In genomic region chr1:198328458-198329032, GRCh38 we compare ENCODE assay signal across 17 cellular contexts.
A peak's percentile ranks its signal among the peaks of the same experiment; 100 is the strongest.
DNase-seq lines count a peak whose midpoint lies in the region; ATAC-seq and TF ChIP-seq lines count a peak whose summit lies in the region.
"Had no signal": no experiment of that assay in that cellular context is flagged by ENCODE, and none has a peak within 500 bp of the region (broad histone marks: within the 10 kb centered on the region; RNA-seq: fewer than 3 reads in every experiment).

No MANE protein-coding gene starts in this region.

- H3F3A ChIP-seq in GM23248 (ENCODE audit: insufficient read depth): peaks cover 76% of the 10 kb centered on the region
- no peaks in the 10 kb centered on the region for H3F3A ChIP-seq in MM.1S (ENCODE audit: insufficient read depth, low read length)
- H3F3A ChIP-seq in SK-N-SH (replicated peaks; ENCODE audit: insufficient read depth): peaks cover 35% of the 10 kb centered on the region

- H4K8ac ChIP-seq in mesenchymal stem cell (ENCODE audit: low read length): no peak overlapping the region

- no peak overlapping the region for H3K18ac ChIP-seq in mesenchymal stem cell (ENCODE audit: low read depth in 1 of 2, low read length in 2 of 2)

- POLR2A ChIA-PET in SK-N-SH (lab: Yijun Ruan, JAX): no interaction called here

- H4K20me1 ChIP-seq in GM23248 (ENCODE audit: insufficient read depth) (no peaks in the 10 kb centered on the region), MM.1S (ENCODE audit: insufficient read depth, low read length) (no peaks in the 10 kb centered on the region), SK-N-SH (ENCODE audit: insufficient read depth) (no peaks in the 10 kb centered on the region)

- H2BK5ac ChIP-seq in mesenchymal stem cell (ENCODE audit: low read depth, low read length, poor library complexity, severe bottlenecking): no peak overlapping the region

- TF ChIP-seq RAD21 in SK-N-SH (IDR thresholded peaks at IDR 0.05; ENCODE audit: low read length): no peak

- no peak overlapping the region for H2AK5ac ChIP-seq in mesenchymal stem cell (ENCODE audit: low read length, severe bottlenecking)

- H3K4me2 ChIP-seq in GM23248 (ENCODE audit: unreplicated experiment) (no peak overlapping the region), MM.1S (ENCODE audit: low read depth, low read length) (no peak overlapping the region), mesenchymal stem cell (ENCODE audit: low read length, poor library complexity, severe bottlenecking) (no peak overlapping the region), SK-N-SH (no peak overlapping the region)

- peak; percentile 20 for DNase-seq in GM23248
- peak; percentile 26 for DNase-seq in MM.1S
- DNase-seq in mesenchymal stem cell: no peak
- DNase-seq in iPS-NIHi7 (ENCODE audit: extremely low spot score): no peak
- no peak for DNase-seq in SK-N-SH
- DNase-seq: BE2C; CD8-positive, alpha-beta T cell; H7; Karpas-422; NCI-H1048; NCI-H1694; NCI-H2107; Right ventricle myocardium superior; T-helper 17 cell had no signal

- H2BK120ac ChIP-seq in mesenchymal stem cell (ENCODE audit: low read depth, low read length): no peak overlapping the region

- H4K91ac ChIP-seq in mesenchymal stem cell (ENCODE audit: low read length): peak overlapping the region; percentile 50

- no peak for TF ChIP-seq EP300 in SK-N-SH (IDR thresholded peaks at IDR 0.05; ENCODE audit: borderline replicate concordance in 1 of 2, low read depth in 1 of 2, low read length in 1 of 2)

- H3K9ac ChIP-seq in GM23248 (no peak overlapping the region), MM.1S (ENCODE audit: low read length) (no peak overlapping the region), mesenchymal stem cell (ENCODE audit: low read length) (no peak overlapping the region), SK-N-SH (no peak overlapping the region)

- ATAC-seq in GM19351 (IDR thresholded peaks at IDR 0.05; ENCODE audit: unreplicated experiment) (peak; percentile 51), HG02588 (IDR thresholded peaks at IDR 0.05; ENCODE audit: unreplicated experiment) (no peak)
- ATAC-seq: CD8-positive, alpha-beta T cell; Panc1; T-helper 17 cell had no signal

- H3K4me3 ChIP-seq in GM23248: no peak overlapping the region
- H3K4me3 ChIP-seq in MM.1S (ENCODE audit: low read length): no peak overlapping the region
- H3K4me3 ChIP-seq in mesenchymal stem cell (ENCODE audit: insufficient read depth in 1 of 2, low read depth in 1 of 2, low read length in 2 of 2): no peak overlapping the region
- no peak overlapping the region for H3K4me3 ChIP-seq in SK-N-SH (ENCODE audit: low read depth in 2 of 2, low read length in 1 of 2)

- H2AFZ ChIP-seq in GM23248: no peak overlapping the region
- no peak overlapping the region for H2AFZ ChIP-seq in MM.1S (ENCODE audit: low read length)
- H2AFZ ChIP-seq in mesenchymal stem cell (ENCODE audit: low read depth, low read length): no peak overlapping the region
- H2AFZ ChIP-seq in SK-N-SH (ENCODE audit: low read depth): no peak overlapping the region

- no peak overlapping the region for H3K23ac ChIP-seq in mesenchymal stem cell (ENCODE audit: low read length in 2 of 2)

- no peaks in the 10 kb centered on the region for H3K79me1 ChIP-seq in mesenchymal stem cell (replicated peaks; ENCODE audit: low read length, poor library complexity, severe bottlenecking)

- CTCF ChIA-PET in SK-N-SH (lab: Yijun Ruan, JAX): no interaction called here

- H3K36me3 ChIP-seq in GM23248 (ENCODE audit: low read depth): peaks cover 2% of the 10 kb centered on the region; the same call in 1 of the 2 replicates
- H3K36me3 ChIP-seq in MM.1S (replicated peaks; ENCODE audit: insufficient read depth, low read length): no peaks in the 10 kb centered on the region
- H3K36me3 ChIP-seq in mesenchymal stem cell (ENCODE audit: control insufficient read depth in 1 of 2, insufficient read depth in 2 of 2, low read depth in 1 of 2, low read length in 2 of 2): no peaks in the 10 kb centered on the region
- no peaks in the 10 kb centered on the region for H3K36me3 ChIP-seq in SK-N-SH (replicated peaks in 1 of 2; ENCODE audit: control insufficient read depth in 1 of 2, insufficient read depth in 2 of 2, low read length in 1 of 2)
- H3K36me3 ChIP-seq: BE2C had no signal

- no peaks in the 10 kb centered on the region for H3K9me3 ChIP-seq in GM23248 (ENCODE audit: low read depth)
- H3K9me3 ChIP-seq in MM.1S (replicated peaks; ENCODE audit: insufficient read depth, low read length): no peaks in the 10 kb centered on the region
- no peaks in the 10 kb centered on the region for H3K9me3 ChIP-seq in mesenchymal stem cell (ENCODE audit: control insufficient read depth, low read length)
- no peaks in the 10 kb centered on the region for H3K9me3 ChIP-seq in SK-N-SH
- H3K9me3 ChIP-seq: BE2C had no signal

- TF ChIP-seq CTCF in MM.1S (IDR thresholded peaks at IDR 0.05; ENCODE audit: low read length): no peak
- TF ChIP-seq CTCF in SK-N-SH (IDR thresholded peaks at IDR 0.05): no peak

- H3K79me2 ChIP-seq in GM23248 (ENCODE audit: insufficient read depth) (peaks cover 4% of the 10 kb centered on the region; the same call in 1 of the 2 replicates), MM.1S (ENCODE audit: low read length) (no peaks in the 10 kb centered on the region), SK-N-SH (ENCODE audit: insufficient read depth) (no peaks in the 10 kb centered on the region)

- H3K4me1 ChIP-seq in GM23248 (ENCODE audit: insufficient read depth) (peaks cover 9% of the 10 kb centered on the region), MM.1S (ENCODE audit: low read length) (no peaks in the 10 kb centered on the region), mesenchymal stem cell (ENCODE audit: control insufficient read depth, insufficient read depth, low read depth, low read length) (no peaks in the 10 kb centered on the region), SK-N-SH (ENCODE audit: control insufficient read depth in 1 of 2, insufficient read depth in 2 of 2, low read depth in 1 of 2, low read length in 1 of 2) (peaks cover 4 to 8% of the 10 kb centered on the region in 2 experiments; a peak in 3 of 4 replicates)

- no peak overlapping the region for H3K27ac ChIP-seq in GM23248
- H3K27ac ChIP-seq in MM.1S (ENCODE audit: low read length): no peak overlapping the region
- H3K27ac ChIP-seq in mesenchymal stem cell (ENCODE audit: low read length, poor library complexity, severe bottlenecking): no peak overlapping the region
- H3K27ac ChIP-seq in SK-N-SH (ENCODE audit: low read depth in 2 of 2, low read length in 1 of 2): no peak overlapping the region

- no peaks in the 10 kb centered on the region for H3K27me3 ChIP-seq in GM23248 (replicated peaks; ENCODE audit: insufficient read depth)
- no peaks in the 10 kb centered on the region for H3K27me3 ChIP-seq in MM.1S (replicated peaks; ENCODE audit: insufficient read depth, low read length)
- no peaks in the 10 kb centered on the region for H3K27me3 ChIP-seq in mesenchymal stem cell (ENCODE audit: control insufficient read depth in 1 of 2, insufficient read depth in 1 of 2, low read length in 2 of 2)
- H3K27me3 ChIP-seq in SK-N-SH (ENCODE audit: insufficient read depth): no peaks in the 10 kb centered on the region
- H3K27me3 ChIP-seq: BE2C had no signal

- no peak overlapping the region for H2BK12ac ChIP-seq in mesenchymal stem cell (ENCODE audit: low read length in 2 of 2)

- no peak overlapping the region for H3K4ac ChIP-seq in mesenchymal stem cell (ENCODE audit: low read depth in 1 of 2, low read length in 2 of 2)

- 97% methylated on average over 10 of the region's 10 CpGs for WGBS in GM23248 (ENCODE audit: low coverage in 1 of 2, low lambda C conversion rate in 2 of 2, missing lambda C conversion rate in 2 of 2), 2 experiments
- over 99% methylated on average over 8 of the region's 10 CpGs for WGBS in mesenchymal stem cell
- 86% methylated on average over 10 of the region's 10 CpGs for WGBS in SK-N-SH (ENCODE audit: low lambda C conversion rate)

- in situ Hi-C loops in GM23248 (cut with MboI): no loop called here

- no peak overlapping the region for H3K14ac ChIP-seq in mesenchymal stem cell (ENCODE audit: low read length in 2 of 2)

- H3K9me2 ChIP-seq in GM23248 (ENCODE audit: insufficient read depth) (no peaks in the 10 kb centered on the region), MM.1S (replicated peaks; ENCODE audit: insufficient read depth, low read length) (no peaks in the 10 kb centered on the region), SK-N-SH (no peaks in the 10 kb centered on the region)

- no peak overlapping the region for H2BK15ac ChIP-seq in mesenchymal stem cell (ENCODE audit: low read depth, poor library complexity, severe bottlenecking)

TF ChIP-seq in SK-N-SH, 30 proteins besides CTCF, POLR2A, EP300 and RAD21:
- TF ChIP-seq GATA2 (CRISPR knock-in tag; IDR thresholded peaks at IDR 0.05) (no peak), MXI1 (IDR thresholded peaks at IDR 0.05; ENCODE audit: low read depth, low read length) (no peak), GABPA (IDR thresholded peaks at IDR 0.05; ENCODE audit: low read depth) (no peak), EZH2phosphoT487 (IDR thresholded peaks at IDR 0.05; ENCODE audit: borderline replicate concordance, low read depth) (no peak), ELF1 (IDR thresholded peaks at IDR 0.05) (no peak), JUND (IDR thresholded peaks at IDR 0.05) (no peak)
- TF ChIP-seq, protein P1, sequence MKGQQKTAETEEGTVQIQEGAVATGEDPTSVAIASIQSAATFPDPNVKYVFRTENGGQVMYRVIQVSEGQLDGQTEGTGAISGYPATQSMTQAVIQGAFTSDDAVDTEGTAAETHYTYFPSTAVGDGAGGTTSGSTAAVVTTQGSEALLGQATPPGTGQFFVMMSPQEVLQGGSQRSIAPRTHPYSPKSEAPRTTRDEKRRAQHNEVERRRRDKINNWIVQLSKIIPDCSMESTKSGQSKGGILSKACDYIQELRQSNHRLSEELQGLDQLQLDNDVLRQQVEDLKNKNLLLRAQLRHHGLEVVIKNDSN (IDR thresholded peaks at IDR 0.05; ENCODE audit: borderline replicate concordance, low read depth): no peak

Comparison
In these comparisons a context has a peak if more than half of its experiments do, and no peak if none do; other contexts are left out.
1. DNase-seq: peak in GM23248 (single experiment) and MM.1S (single experiment); none in mesenchymal stem cell (single experiment), iPS-NIHi7 (single experiment) and SK-N-SH (single experiment).